In genomic region chr15:99320374-99321215, GRCh38 we compare ENCODE assay signal across 18 cellular contexts.
DNase-seq lines count a peak whose midpoint lies in the region; ATAC-seq, FAIRE-seq and TF ChIP-seq lines count a peak whose summit lies in the region.
"Had no signal": no experiment of that assay in that cellular context is flagged by ENCODE, and none has a peak within 500 bp of the region (broad histone marks: within the 10 kb centered on the region; RNA-seq: fewer than 3 reads in every experiment).

No MANE protein-coding gene starts in this region.

- no peaks in the 10 kb centered on the region for H3K27me3 ChIP-seq in psoas muscle (ENCODE audit: insufficient read depth in 3 of 3, low read length in 2 of 3)
- H3K27me3 ChIP-seq: SJSA1 had no signal

- ATAC-seq in psoas muscle (peak; percentile 14 to 62 (median 40)), HG03159 (IDR thresholded peaks at IDR 0.05; ENCODE audit: unreplicated experiment) (no peak), GM18861 (IDR thresholded peaks at IDR 0.05; ENCODE audit: unreplicated experiment) (no peak)
- ATAC-seq: CD8-positive, alpha-beta T cell; K562 had no signal

- TF ChIP-seq CTCF in epithelial cell of esophagus (IDR thresholded peaks at IDR 0.05; ENCODE audit: insufficient read depth, low read depth, low read length, missing control alignments) = no peak
- TF ChIP-seq CTCF in psoas muscle (IDR thresholded peaks at IDR 0.05) = no peak

- no peak for DNase-seq in GM19239 (ENCODE audit: insufficient read length, low spot score)
- DNase-seq in NCI-H1105 treated with DMSO at 0.1 percent for 48 hours (lab: John Stamatoyannopoulos, UW) = peak; percentile 15
- peak; percentile 68 for DNase-seq in epithelial cell of esophagus (ENCODE audit: low read depth)
- no peak for DNase-seq in psoas muscle
- no peak for DNase-seq in NK-92 treated with Interleukin-12 subunit alpha and Interleukin-12 subunit beta, amount 100 ng/mL, for 24 hours (lab: John Stamatoyannopoulos, UW)
- DNase-seq: CD8-positive, alpha-beta T cell; H7; NCI-H1048; NCI-H187; NCI-H446 treated with DMSO at 0.1 percent for 48 hours; NCI-H82; RPMI8226; SW 1271 had no signal

- H3K4me3 ChIP-seq in epithelial cell of esophagus (ENCODE audit: low read length) (no peak overlapping the region), psoas muscle (no peak overlapping the region)
- H3K4me3 ChIP-seq: K562, SJSA1 had no signal

- intact Hi-C loops in psoas muscle (cut with DNase I) = no loop called here

- peaks cover 34% of the 10 kb centered on the region for H3K4me1 ChIP-seq in psoas muscle

- no peaks in the 10 kb centered on the region for H3K9me3 ChIP-seq in psoas muscle
- H3K9me3 ChIP-seq: SJSA1 had no signal

- 62 to 82% (median 67%) methylated on average over 1 of the region's 1 CpG for WGBS in psoas muscle, 3 donors

- peak; percentile 18 for FAIRE-seq in GM19239 (lab: Jason Lieb, UNC)
- FAIRE-seq: D721Med, K562 had no signal

- peak overlapping the region; percentile 54 for H3K27ac ChIP-seq in psoas muscle
- H3K27ac ChIP-seq: SJSA1 had no signal

- H3K36me3 ChIP-seq in psoas muscle (ENCODE audit: insufficient read depth in 1 of 2, low read depth in 1 of 2) = no peaks in the 10 kb centered on the region
- H3K36me3 ChIP-seq: SJSA1 had no signal

Comparison
In these comparisons a context has a peak if more than half of its experiments do, and no peak if none do; other contexts are left out.
1. DNase-seq: peak in NCI-H1105 treated with DMSO at 0.1 percent for 48 hours (single experiment) and epithelial cell of esophagus (single experiment); none in GM19239 (single experiment), psoas muscle (0 of 2) and NK-92 treated with Interleukin-12 subunit alpha and Interleukin-12 subunit beta, amount 100 ng/mL, for 24 hours (single experiment).
2. ATAC-seq: peak in psoas muscle (4 of 4); none in HG03159 (single experiment) and GM18861 (single experiment).